28 cellular contexts compared by ENCODE assay signal in genomic region chr6:13305256-13305650, GRCh38. TPM values are rescaled to one million over a fixed set of nuclear protein-coding genes. Genes with fewer than 3 reads are reported as not detected.
DNase-seq lines count a peak whose midpoint lies in the region; ATAC-seq, FAIRE-seq and TF ChIP-seq lines count a peak whose summit lies in the region.
"Had no signal": no experiment of that assay in that cellular context is flagged by ENCODE, and none has a peak within 500 bp of the region (broad histone marks: within the 10 kb centered on the region; RNA-seq: fewer than 3 reads in every experiment).

No MANE protein-coding gene starts in this region.

- no peak overlapping the region for H3K14ac ChIP-seq in H9 (ENCODE audit: insufficient read depth, low read length)

- H3K27me3 ChIP-seq in H9 (ENCODE audit: insufficient read depth, low read length), result no peaks in the 10 kb centered on the region
- H3K27me3 ChIP-seq: BE2C, SJSA1, thyroid gland had no signal

- 91% methylated on average over 4 of the region's 4 CpGs for WGBS in A549 (ENCODE audit: missing lambda C conversion rate)
- WGBS in H9 (ENCODE audit: extremely low coverage, insufficient read length, low lambda C conversion rate), result no CpG with 5 or more reads among the region's 4 CpGs

- H3K9me3 ChIP-seq in A549 (no peaks in the 10 kb centered on the region), T-helper 17 cell (ENCODE audit: control insufficient read depth, low read length, poor library complexity, severe bottlenecking) (no peaks in the 10 kb centered on the region), H9 (ENCODE audit: control insufficient read depth, low read depth, low read length) (no peaks in the 10 kb centered on the region)
- H3K9me3 ChIP-seq: BE2C, psoas muscle, SJSA1, thyroid gland had no signal

- H3K9ac ChIP-seq in H9 (ENCODE audit: extremely low read depth, insufficient read length, low read length), result no peak overlapping the region

- H3K4me2 ChIP-seq in A549, result no peak overlapping the region; the same call in 2 of the 3 replicates
- no peak overlapping the region for H3K4me2 ChIP-seq in H9 (ENCODE audit: insufficient read depth, insufficient read length, low read length)

- no peak overlapping the region for H4K91ac ChIP-seq in H9 (ENCODE audit: insufficient read length, low read depth, low read length)

- no peak overlapping the region for H4K8ac ChIP-seq in H9 (replicated peaks; ENCODE audit: insufficient read length, low read depth, low read length)

- no peaks in the 10 kb centered on the region for H3K79me2 ChIP-seq in H9 (ENCODE audit: insufficient read depth, low read length)

- peaks cover 85% of the 10 kb centered on the region for H3K4me1 ChIP-seq in A549
- H3K4me1 ChIP-seq in H9 (ENCODE audit: insufficient read depth, low read length), result no peaks in the 10 kb centered on the region
- H3K4me1 ChIP-seq: BE2C had no signal

- POLR2A ChIA-PET in A549 (lab: Yijun Ruan, JAX), result no interaction called here

- H2AK5ac ChIP-seq in H9 (ENCODE audit: insufficient read length, low read length), result no peak overlapping the region

- ATAC-seq in A549 (no peak), T-helper 17 cell (no peak), memory B cell (ENCODE audit: low read depth) (no peak), GM21737 (IDR thresholded peaks at IDR 0.05; ENCODE audit: unreplicated experiment) (no peak), HG02798 (IDR thresholded peaks at IDR 0.05; ENCODE audit: poor library complexity, unreplicated experiment) (no peak)
- ATAC-seq: activated CD8-positive, alpha-beta T cell treated with anti-CD3 and anti-CD28 coated beads, Interleukin-2, amount 10 ng/mL, durations not matched to agents 7 days and 5 days; naive thymus-derived CD8-positive, alpha-beta T cell; psoas muscle had no signal

- no peak overlapping the region for H2BK120ac ChIP-seq in H9 (ENCODE audit: low read depth, low read length, poor library complexity, severe bottlenecking)

- CTCF ChIA-PET in A549 (lab: Yijun Ruan, JAX), result interaction anchor here (1.8 kb wide), 1 partner anchor 26 kb away, joined by 5 read pairs; no protein-coding TSS in a partner anchor

- no peaks in the 10 kb centered on the region for H3K79me1 ChIP-seq in H9 (ENCODE audit: insufficient read depth, low read depth, low read length, poor library complexity, severe bottlenecking)

- no peak overlapping the region for H3T11ph ChIP-seq in H9 (ENCODE audit: low read length)

- no peak overlapping the region for H3K18ac ChIP-seq in H9 (ENCODE audit: insufficient read length, low read depth, low read length)

- TF ChIP-seq CTCF in A549 (IDR thresholded peaks at IDR 0.05) (no peak), H9 (conservative IDR thresholded peaks at IDR 0.05) (no peak)

- no peak overlapping the region for H3K56ac ChIP-seq in H9 (ENCODE audit: insufficient read length, low read depth, low read length)

- no peak overlapping the region for H2BK5ac ChIP-seq in H9 (ENCODE audit: insufficient read length, low read length)

- DNase-seq in A549 (ENCODE audit: low read depth in 1 of 2, low spot score in 1 of 2) (no peak), GM12892 (ENCODE audit: insufficient read length) (no peak), T-helper 17 cell (no peak), memory B cell (ENCODE audit: low spot score in 2 of 2) (no peak), NCI-H187 treated with DMSO at 0.1 percent for 48 hours (lab: John Stamatoyannopoulos, UW) (no peak), H9 (no peak)
- DNase-seq: activated CD8-positive, alpha-beta T cell treated with anti-CD3 and anti-CD28 coated beads, Interleukin-2, amount 10 ng/mL, durations not matched to agents 7 days and 5 days; activated effector memory CD4-positive, alpha-beta T cell treated with anti-CD3 and anti-CD28 coated beads, Interleukin-2, amount 50 U/mL, for 16 hours; BE2C; IMR-90; naive thymus-derived CD8-positive, alpha-beta T cell; NCI-H1105; NCI-H1930; NCI-H226; NCI-H69; occipital lobe; psoas muscle; stimulated activated CD4-positive, alpha-beta T cell treated with anti-CD3 and anti-CD28 coated beads, Interleukin-15, amount 100 ng/mL, for 24 hours; thyroid gland had no signal

- no peak overlapping the region for H2AFZ ChIP-seq in H9 (ENCODE audit: low read length)

- no peak overlapping the region for H2BK12ac ChIP-seq in H9 (ENCODE audit: insufficient read length, low read depth, low read length)

- no peaks in the 10 kb centered on the region for H3K27me3 Mint-ChIP-seq in T-helper 17 cell
- H3K27me3 Mint-ChIP-seq in memory B cell, result no peaks in the 10 kb centered on the region
- H3K27me3 Mint-ChIP-seq in H9 (ENCODE audit: low read depth), result no peaks in the 10 kb centered on the region
- H3K27me3 Mint-ChIP-seq: naive thymus-derived CD8-positive, alpha-beta T cell; stimulated activated naive CD8-positive, alpha-beta T cell treated with anti-CD3 and anti-CD28 coated beads, Interleukin-15, Interleukin-2, amounts not matched to agents 100 ng/mL and 50 ng/mL, for 24 hours had no signal

- FAIRE-seq in A549 (lab: Jason Lieb, UNC) (no peak), GM12892 (lab: Jason Lieb, UNC) (peak; percentile 73)
- FAIRE-seq: A204.1, endothelial cell of umbilical vein, G401.6, islet of Langerhans, TTC549 had no signal

- H3K4ac ChIP-seq in H9 (ENCODE audit: low read depth, low read length), result no peak overlapping the region

- H3K27ac Mint-ChIP-seq in T-helper 17 cell (peak overlapping the region; percentile 97), memory B cell (peak overlapping the region; percentile 89), H9 (0 out of 7 replicates have a peak overlapping the region, but pooled peaks of 1 of the 3 experiments have one; percentile 54)
- H3K27ac Mint-ChIP-seq: activated CD8-positive, alpha-beta T cell treated with anti-CD3 and anti-CD28 coated beads, Interleukin-2, amount 10 ng/mL, durations not matched to agents 7 days and 5 days; stimulated activated naive CD8-positive, alpha-beta T cell treated with anti-CD3 and anti-CD28 coated beads, Interleukin-15, Interleukin-2, amounts not matched to agents 100 ng/mL and 50 ng/mL, for 24 hours had no signal

- H3K23ac ChIP-seq in H9 (ENCODE audit: insufficient read length, low read depth, low read length), result no peak overlapping the region

- no peaks in the 10 kb centered on the region for H4K20me1 ChIP-seq in H9 (ENCODE audit: control insufficient read depth, insufficient read depth, insufficient read length)

- TF ChIP-seq EP300 in A549 (IDR thresholded peaks at IDR 0.05), result no peak

- no peak overlapping the region for H3K4me3 ChIP-seq in A549
- H3K4me3 ChIP-seq: psoas muscle, SJSA1, thyroid gland had no signal

- H2BK20ac ChIP-seq in H9 (ENCODE audit: low read depth, low read length, poor library complexity, severe bottlenecking), result no peak overlapping the region

- H3K4me1 Mint-ChIP-seq in T-helper 17 cell (peaks cover 19% of the 10 kb centered on the region), memory B cell (peaks cover 24% of the 10 kb centered on the region), H9 (no peaks in the 10 kb centered on the region)

- no peaks in the 10 kb centered on the region for H3K23me2 ChIP-seq in H9 (ENCODE audit: insufficient read length, low read depth, low read length, poor library complexity, severe bottlenecking)

- H3K27ac ChIP-seq in A549 (peak overlapping the region; percentile 87 to 94), H9 (ENCODE audit: insufficient read length, low read depth, low read length) (no peak overlapping the region)
- H3K27ac ChIP-seq: psoas muscle, SJSA1, thyroid gland had no signal

- H3K9me3 Mint-ChIP-seq in memory B cell (no peaks in the 10 kb centered on the region), H9 (no peaks in the 10 kb centered on the region)
- H3K9me3 Mint-ChIP-seq: naive thymus-derived CD8-positive, alpha-beta T cell; stimulated activated naive CD8-positive, alpha-beta T cell treated with anti-CD3 and anti-CD28 coated beads, Interleukin-15, Interleukin-2, amounts not matched to agents 100 ng/mL and 50 ng/mL, for 24 hours had no signal

- no peak overlapping the region for H4K5ac ChIP-seq in H9 (ENCODE audit: insufficient read length, low read depth, low read length)

- H3K36me3 Mint-ChIP-seq in T-helper 17 cell (ENCODE audit: low read depth) (peaks cover 16% of the 10 kb centered on the region), memory B cell (peaks cover 17% of the 10 kb centered on the region), H9 (ENCODE audit: insufficient read depth in 1 of 3, low read depth in 3 of 3) (peaks cover 16 to 61% (median 55%) of the 10 kb centered on the region in 3 experiments; a peak in 6 of 7 replicates)

- TF ChIP-seq POLR2A in A549 (IDR thresholded peaks at IDR 0.05; ENCODE audit: low read length) (no peak), GM12892 (IDR thresholded peaks at IDR 0.05; ENCODE audit: low read depth, low read length) (no peak)

- no peak overlapping the region for H3K4me3 Mint-ChIP-seq in T-helper 17 cell
- peak overlapping the region; percentile 57 for H3K4me3 Mint-ChIP-seq in memory B cell
- H3K4me3 Mint-ChIP-seq in H9, result no peak overlapping the region
- H3K4me3 Mint-ChIP-seq: activated CD8-positive, alpha-beta T cell treated with anti-CD3 and anti-CD28 coated beads, Interleukin-2, amount 10 ng/mL, durations not matched to agents 7 days and 5 days; stimulated activated naive CD8-positive, alpha-beta T cell treated with anti-CD3 and anti-CD28 coated beads, Interleukin-15, Interleukin-2, amounts not matched to agents 100 ng/mL and 50 ng/mL, for 24 hours had no signal

- TF ChIP-seq RAD21 in A549 (conservative IDR thresholded peaks at IDR 0.05 in 1 of 2, IDR thresholded peaks at IDR 0.05 in 1 of 2), result no peak

- no peak overlapping the region for H2BK15ac ChIP-seq in H9 (ENCODE audit: low read depth, low read length)

TF ChIP-seq in A549, 52 proteins besides CTCF, POLR2A, EP300 and RAD21:
- no peak for TF ChIP-seq HEYL (CRISPR knock-in tag; IDR thresholded peaks at IDR 0.05)

RNA-seq across cellular contexts. Expression of gene TBC1D7, which starts 23.1 kb away (rescaled TPM):
- polyA plus RNA-seq in A549 (2011; rRNA removed), result 55.9 and 78.3 TPM in 2 replicates
- 23.3 and 24.0 TPM in 2 replicates for polyA plus RNA-seq in A549 (2012; cell fraction: cytosol; rRNA removed)
- polyA plus RNA-seq in A549 (2012; cell fraction: nucleus; rRNA removed), result 9.6 and 16.8 TPM in 2 replicates
- 25.2 to 34.6 TPM (median 28.2 TPM) in 3 replicates for polyA plus RNA-seq in A549 (2017; fragmentation: RNase III; extraction: RNeasy Plus Mini Kit Qiagen cat#74134 plus additional on column Dnase treatment)
- 45.7 and 47.8 TPM in 2 replicates for polyA minus RNA-seq in A549 (2011; rRNA and poly(A)+ RNA removed)
- polyA plus RNA-seq in GM12892 (2012; ENCODE audit: missing spikeins), result 38.1 TPM
- total RNA-seq in T-helper 17 cell, result 10 to 100 TPM in 1 of 2 donors, 1 to 10 TPM in 1; 9.1 to 12.4 TPM
- total RNA-seq in H9 (2021), result 33.9 and 36.9 TPM in 2 replicates
